In genomic region chr19:48806518-48806817, GRCh38 we compare ENCODE assay signal across 8 cellular contexts.
A peak's percentile ranks its signal among the peaks of the same experiment; 100 is the strongest.
DNase-seq lines count a peak whose midpoint lies in the region; ATAC-seq and TF ChIP-seq lines count a peak whose summit lies in the region.
"Had no signal": no experiment of that assay in that cellular context is flagged by ENCODE, and none has a peak within 500 bp of the region (broad histone marks: within the 10 kb centered on the region; RNA-seq: fewer than 3 reads in every experiment).

No MANE protein-coding gene starts in this region.

- H3K27ac ChIP-seq in parathyroid adenoma = peak overlapping the region; percentile 25
- H3K27ac ChIP-seq: HL-60 had no signal

- H3K9ac ChIP-seq in parathyroid adenoma = no peak overlapping the region

- H3K79me2 ChIP-seq in parathyroid adenoma = no peaks in the 10 kb centered on the region

- H3K36me3 ChIP-seq in parathyroid adenoma (ENCODE audit: control insufficient read depth, insufficient read depth, low read length) = no peaks in the 10 kb centered on the region

- DNase-seq in NCI-H82 (lab: John Stamatoyannopoulos, UW) (peak; percentile 83), NCI-H82 treated with DMSO at 0.1 percent for 48 hours (lab: John Stamatoyannopoulos, UW; ENCODE audit: unreplicated experiment) (no peak)
- peak; percentile 43 for DNase-seq in activated naive CD4-positive, alpha-beta T cell treated with anti-CD3 and anti-CD28 coated beads, Interleukin-2, amount 50 U/mL, for 16 hours
- DNase-seq: activated CD4-positive, CD25-positive, alpha-beta regulatory T cell treated with anti-CD3 and anti-CD28 coated beads, Interleukin-2, amount 50 U/mL, for 72 hours had no signal

- H3K27me3 ChIP-seq in parathyroid adenoma (ENCODE audit: control insufficient read depth, insufficient read depth, low read length) = no peaks in the 10 kb centered on the region

- ATAC-seq in GM21576 (IDR thresholded peaks at IDR 0.05; ENCODE audit: unreplicated experiment) = no peak
- ATAC-seq in HG03521 (IDR thresholded peaks at IDR 0.05; ENCODE audit: unreplicated experiment) = no peak

- no peak overlapping the region for H3K4me2 ChIP-seq in parathyroid adenoma (ENCODE audit: low read length)

- H3K9me3 ChIP-seq in parathyroid adenoma (ENCODE audit: control insufficient read depth, low read length) = no peaks in the 10 kb centered on the region

- no peaks in the 10 kb centered on the region for H3K4me1 ChIP-seq in parathyroid adenoma

- no peak for TF ChIP-seq CTCF in parathyroid adenoma (IDR thresholded peaks at IDR 0.05)

- H3K4me3 ChIP-seq in parathyroid adenoma (ENCODE audit: low read depth, low read length) = no peak overlapping the region

- H2AFZ ChIP-seq in parathyroid adenoma = no peak overlapping the region
